ENCODE assay signal across 9 cellular contexts in genomic region chr5:88602584-88602983, GRCh38.
DNase-seq lines count a peak whose midpoint lies in the region; ATAC-seq, FAIRE-seq and TF ChIP-seq lines count a peak whose summit lies in the region.
"Had no signal": no experiment of that assay in that cellular context is flagged by ENCODE, and none has a peak within 500 bp of the region (broad histone marks: within the 10 kb centered on the region; RNA-seq: fewer than 3 reads in every experiment).

No MANE protein-coding gene starts in this region.

- 51% methylated on average over 21 of the region's 22 CpGs for WGBS in SK-N-SH (ENCODE audit: low lambda C conversion rate)

- H3K9me3 ChIP-seq in SK-N-SH = no peaks in the 10 kb centered on the region

- no peak for FAIRE-seq in GM12891 (lab: Jason Lieb, UNC)

- POLR2A ChIA-PET in SK-N-SH (lab: Yijun Ruan, JAX) = no interaction called here

- no peaks in the 10 kb centered on the region for H3K36me3 ChIP-seq in SK-N-SH (replicated peaks in 1 of 2; ENCODE audit: control insufficient read depth in 1 of 2, insufficient read depth in 2 of 2, low read length in 1 of 2)

- no peaks in the 10 kb centered on the region for H3K79me2 ChIP-seq in SK-N-SH (ENCODE audit: insufficient read depth)

- TF ChIP-seq RAD21 in SK-N-SH (IDR thresholded peaks at IDR 0.05; ENCODE audit: low read length) = no peak

- H3K4me3 ChIP-seq in SK-N-SH (ENCODE audit: low read depth in 2 of 2, low read length in 1 of 2) (no peak overlapping the region), LNCaP clone FGC (ENCODE audit: low read depth, low read length) (no peak overlapping the region), astrocyte of the cerebellum (ENCODE audit: low read depth, low read length) (no peak overlapping the region)

- no peak overlapping the region for H3K27ac ChIP-seq in SK-N-SH (ENCODE audit: low read depth in 2 of 2, low read length in 1 of 2)

- no peak for ATAC-seq in SK-N-SH treated with all-trans-retinoic acid at 6 μM for 48 hours
- no peak for ATAC-seq in left cardiac atrium
- no peak for ATAC-seq in sciatic nerve

- in situ Hi-C loops in astrocyte of the cerebellum (cut with HindIII; ENCODE audit: low sequenced_read_pairs) = loop anchor here (5.0 kb wide), 1 partner anchor 40 kb away; no protein-coding TSS in a partner anchor

- H3F3A ChIP-seq in SK-N-SH (replicated peaks; ENCODE audit: insufficient read depth) = no peaks in the 10 kb centered on the region

- no peak overlapping the region for H2AFZ ChIP-seq in SK-N-SH (ENCODE audit: low read depth)

- H3K4me1 ChIP-seq in SK-N-SH (ENCODE audit: control insufficient read depth in 1 of 2, insufficient read depth in 2 of 2, low read depth in 1 of 2, low read length in 1 of 2) = no peaks in the 10 kb centered on the region

- intact Hi-C loops in left cardiac atrium (cut with DNase I) = no loop called here
- intact Hi-C loops in sciatic nerve (cut with DNase I) = no loop called here

- H3K9me2 ChIP-seq in SK-N-SH = no peaks in the 10 kb centered on the region

- no peak for TF ChIP-seq EP300 in SK-N-SH (IDR thresholded peaks at IDR 0.05; ENCODE audit: borderline replicate concordance in 1 of 2, low read depth in 1 of 2, low read length in 1 of 2)

- no peak overlapping the region for H3K4me2 ChIP-seq in SK-N-SH

- H3K27me3 ChIP-seq in SK-N-SH (ENCODE audit: insufficient read depth) = no peaks in the 10 kb centered on the region

- no peak for TF ChIP-seq POLR2A in GM12891 (IDR thresholded peaks at IDR 0.05; ENCODE audit: low read depth, low read length)

- no peaks in the 10 kb centered on the region for H4K20me1 ChIP-seq in SK-N-SH (ENCODE audit: insufficient read depth)

- DNase-seq in SK-N-SH (no peak), LNCaP clone FGC (ENCODE audit: low read depth) (no peak), astrocyte of the cerebellum (ENCODE audit: low read depth) (no peak), left cardiac atrium (no peak), sciatic nerve (ENCODE audit: low spot score) (no peak), GM12891 (ENCODE audit: insufficient read length, low spot score) (no peak)
- DNase-seq in stimulated activated CD4-positive, alpha-beta T cell treated with anti-CD3 and anti-CD28 coated beads, Interleukin-1b, Interleukin-23, amount 100 ng/mL, for 48 hours = peak; percentile 15
- DNase-seq: effector memory CD4-positive, alpha-beta T cell had no signal

- TF ChIP-seq CTCF in SK-N-SH (IDR thresholded peaks at IDR 0.05) (peak; percentile 49), LNCaP clone FGC (IDR thresholded peaks at IDR 0.05; ENCODE audit: control insufficient read depth, extremely low read depth, insufficient read depth) (peak; percentile 53), astrocyte of the cerebellum (IDR thresholded peaks at IDR 0.05; ENCODE audit: low read depth, low read length, missing control alignments) (peak; percentile 23)

- CTCF ChIA-PET in SK-N-SH (lab: Yijun Ruan, JAX) = interaction anchor here (1.1 kb wide), 1 partner anchor 26 kb away, joined by 3 read pairs; no protein-coding TSS in a partner anchor

- no peak overlapping the region for H3K9ac ChIP-seq in SK-N-SH

TF ChIP-seq in SK-N-SH, 30 proteins besides CTCF, POLR2A, EP300 and RAD21:
- TF ChIP-seq RCOR1 (IDR thresholded peaks at IDR 0.05; ENCODE audit: low read length) (no peak), USF1 (IDR thresholded peaks at IDR 0.05; ENCODE audit: borderline replicate concordance, low read depth) (no peak), CHD2 (IDR thresholded peaks at IDR 0.05; ENCODE audit: low read length, partially characterized antibody) (no peak), POLR2AphosphoS5 (IDR thresholded peaks at IDR 0.05; ENCODE audit: low read depth, low read length) (no peak), FOSL2 (IDR thresholded peaks at IDR 0.05; ENCODE audit: borderline replicate concordance, low read depth) (no peak)
TF ChIP-seq in SK-N-SH: peak in this region for 0.

TF ChIP-seq in SK-N-SH treated with all-trans-retinoic acid at 6 μM for 48 hours, 23 proteins besides CTCF, POLR2A, EP300 and RAD21:
- TF ChIP-seq PATZ1 (CRISPR knock-in tag; IDR thresholded peaks at IDR 0.05; ENCODE audit: borderline replicate concordance) = no peak
- no peak for TF ChIP-seq SNAI2 (CRISPR knock-in tag; IDR thresholded peaks at IDR 0.05)
- no peak for TF ChIP-seq GLIS3 (CRISPR knock-in tag; IDR thresholded peaks at IDR 0.05)
- no peak for TF ChIP-seq ZNF8 (CRISPR knock-in tag; IDR thresholded peaks at IDR 0.05)
- no peak for TF ChIP-seq BACH2 (CRISPR knock-in tag; IDR thresholded peaks at IDR 0.05; ENCODE audit: borderline replicate concordance)
- TF ChIP-seq ZC3H10 (CRISPR knock-in tag; IDR thresholded peaks at IDR 0.05) = no peak
- TF ChIP-seq OSR1 (CRISPR knock-in tag; IDR thresholded peaks at IDR 0.05) = no peak

TF ChIP-seq in GM12891, 5 proteins besides CTCF, POLR2A, EP300 and RAD21:
- TF ChIP-seq POLR2AphosphoS5 (IDR thresholded peaks at IDR 0.05; ENCODE audit: low read depth, low read length) (no peak), PAX5 (IDR thresholded peaks at IDR 0.05; ENCODE audit: insufficient read depth, low read length, severe bottlenecking) (no peak), POU2F2 (IDR thresholded peaks at IDR 0.05; ENCODE audit: low read depth, low read length) (no peak), SPI1 (IDR thresholded peaks at IDR 0.05; ENCODE audit: low read depth, low read length) (no peak), TAF1 (IDR thresholded peaks at IDR 0.05; ENCODE audit: low read depth, low read length) (no peak)
